Comparison of ENCODE assay signal across 8 cellular contexts in genomic region chrX:119605398-119605738, GRCh38. TPM values are rescaled to one million over a fixed set of nuclear protein-coding genes. Genes with fewer than 3 reads are reported as not detected.
DNase-seq lines count a peak whose midpoint lies in the region; ATAC-seq, FAIRE-seq and TF ChIP-seq lines count a peak whose summit lies in the region.

No MANE protein-coding gene starts in this region.

- CTCF ChIA-PET in HepG2 (lab: Yijun Ruan, JAX; ENCODE audit: low intra/inter-chr PET ratio, low total read pairs) = no interaction called here

- H3K4me1 ChIP-seq in HepG2 (ENCODE audit: insufficient read depth, low read length) (peaks cover 26% of the 10 kb centered on the region), suprapubic skin (peaks cover 5% of the 10 kb centered on the region)

- TF ChIP-seq CTCF in HepG2 (CRISPR knock-in tag; IDR thresholded peaks at IDR 0.05) (0 out of 2 replicates have a peak, but pooled peaks have one; percentile 4), suprapubic skin (IDR thresholded peaks at IDR 0.05) (no peak)

- H3K36me3 Mint-ChIP-seq in central memory CD8-positive, alpha-beta T cell (ENCODE audit: insufficient read depth) = peaks cover 18% of the 10 kb centered on the region

- H3K9me3 Mint-ChIP-seq in central memory CD8-positive, alpha-beta T cell = no peaks in the 10 kb centered on the region

- intact Hi-C loops in HepG2 (cut with micrococcal nuclease; ENCODE audit: unreplicated experiment) = no loop called here

- H3K27ac ChIP-seq in HepG2 (ENCODE audit: extremely low read length, insufficient read depth, low read length) (peak overlapping the region; percentile 83), suprapubic skin (no peak overlapping the region)

- TF ChIP-seq EP300 in HepG2 (IDR thresholded peaks at IDR 0.05; ENCODE audit: low read depth in 2 of 2, low read length in 2 of 2) (no peak), HepG2 (CRISPR knock-in tag; IDR thresholded peaks at IDR 0.05; ENCODE audit: borderline replicate concordance) (no peak), suprapubic skin (IDR thresholded peaks at IDR 0.05) (no peak)

- H3K36me3 ChIP-seq in HepG2 (replicated peaks in 1 of 2; ENCODE audit: control insufficient read depth in 1 of 2, insufficient read depth in 2 of 2, low read length in 2 of 2) (no peaks in the 10 kb centered on the region), suprapubic skin (peaks cover 3% of the 10 kb centered on the region)

- H3K27me3 Mint-ChIP-seq in central memory CD8-positive, alpha-beta T cell = no peaks in the 10 kb centered on the region

- FAIRE-seq in HepG2 (lab: Jason Lieb, UNC) = peak; percentile 37

- peak; percentile 34 for DNase-seq in stimulated activated CD4-positive, alpha-beta T cell treated with anti-CD3 and anti-CD28 coated beads, Interleukin-15, amount 100 ng/mL, for 24 hours
- DNase-seq in stimulated activated CD4-positive, alpha-beta T cell treated with anti-CD3 and anti-CD28 coated beads, Interleukin-4, amount 100 ng/mL, for 4 hours = no peak
- peak; percentile 57 for DNase-seq in NCI-H748 (lab: John Stamatoyannopoulos, UW; ENCODE audit: unreplicated experiment)
- no peak for DNase-seq in central memory CD8-positive, alpha-beta T cell (ENCODE audit: low spot score in 2 of 2)
- peak; percentile 3 for DNase-seq in HepG2 (ENCODE audit: low spot score)
- no peak for DNase-seq in suprapubic skin (ENCODE audit: low spot score in 2 of 2)
- no peak for DNase-seq in SKM-1 (lab: John Stamatoyannopoulos, UW; ENCODE audit: unreplicated experiment)
- DNase-seq in NCI-H1694 (lab: John Stamatoyannopoulos, UW) = no peak

- peak overlapping the region; percentile 58; the same call in 1 of the 2 replicates for H3K9ac ChIP-seq in HepG2 (ENCODE audit: insufficient read depth, low read depth, low read length)

- H2AFZ ChIP-seq in HepG2 (ENCODE audit: low read length) = no peak overlapping the region

- in situ Hi-C loops in HepG2 (cut with HindIII; ENCODE audit: extremely low pct_ligation_motif_present, low pct_unique_long_range_greater_than_20kb) = no loop called here

- BruUV-seq in HepG2 (replicated peaks; lab: Mats Ljungman, UMichigan) = no TSS peak

- TF ChIP-seq RAD21 in HepG2 (CRISPR knock-in tag; IDR thresholded peaks at IDR 0.05) = no peak

- ATAC-seq in central memory CD8-positive, alpha-beta T cell (replicated peaks; ENCODE audit: extremely low read depth, poor library complexity, severe bottlenecking) = no peak
- peak; percentile 43 for ATAC-seq in HepG2

- H3K4me2 ChIP-seq in HepG2 (ENCODE audit: low read depth, low read length) = peak overlapping the region; percentile 68

- peaks cover 26% of the 10 kb centered on the region for H3K4me1 Mint-ChIP-seq in central memory CD8-positive, alpha-beta T cell

- peak overlapping the region; percentile 93 for H3K4me3 Mint-ChIP-seq in central memory CD8-positive, alpha-beta T cell

- TF ChIP-seq POLR2A in HepG2 (IDR thresholded peaks at IDR 0.05; ENCODE audit: insufficient read depth in 1 of 2, low read depth in 2 of 2, low read length in 2 of 2) = no peak
- no peak for TF ChIP-seq POLR2A in suprapubic skin (IDR thresholded peaks at IDR 0.05)

- 0 out of 2 replicates have a peak, but pooled peaks cover 6% of the 10 kb centered on the region for H4K20me1 ChIP-seq in HepG2 (ENCODE audit: insufficient read depth, low read length)

- peaks cover 44% of the 10 kb centered on the region for H3K79me2 ChIP-seq in HepG2 (ENCODE audit: insufficient read depth, low read length)

- H3K4me3 ChIP-seq in HepG2 (replicated peaks in 1 of 3; ENCODE audit: insufficient read depth in 1 of 3, low read depth in 2 of 3, low read length in 3 of 3) (peak overlapping the region; percentile 76 to 89 (median 82)), suprapubic skin (peak overlapping the region; percentile 73)

- POLR2A ChIA-PET in HepG2 (lab: Yijun Ruan, JAX) = interaction anchor here (0.7 to 1.3 kb wide), 4 partner anchors 30 to 186 kb away, joined by 3 to 4 read pairs (median 3); partner anchors contain the start of genes RPL39 and UBE2A

- H3K9me3 ChIP-seq in HepG2 (ENCODE audit: low read length) (no peaks in the 10 kb centered on the region), suprapubic skin (no peaks in the 10 kb centered on the region)

- H3K27me3 ChIP-seq in HepG2 (ENCODE audit: control insufficient read depth in 1 of 2, insufficient read depth in 2 of 2, low read length in 2 of 2) = no peaks in the 10 kb centered on the region
- H3K27me3 ChIP-seq in suprapubic skin = no peaks in the 10 kb centered on the region

- WGBS in HepG2 (ENCODE audit: low lambda C conversion rate) = under 1% methylated on average over 10 of the region's 15 CpGs
- 38% methylated on average over 15 of the region's 15 CpGs for WGBS in suprapubic skin

- H3K27ac Mint-ChIP-seq in central memory CD8-positive, alpha-beta T cell (ENCODE audit: low read depth) = peak overlapping the region; percentile 95

RNA-seq across cellular contexts. Expression of gene NKRF, which starts 0.9 kb away (rescaled TPM):
- total RNA-seq in HepG2 (2016; rRNA removed; fragmentation: Illumina TruSeq; extraction: Trizol) = 6.0 and 12.2 TPM in 2 replicates
- total RNA-seq in HepG2 (2016; cell fraction: cytosol; rRNA removed; fragmentation: Illumina TruSeq; extraction: Trizol; ENCODE audit: low read depth) = 0.51 and 0.79 TPM in 2 replicates
- total RNA-seq in HepG2 (2016; cell fraction: insoluble cytoplasmic fraction; rRNA removed; fragmentation: Illumina TruSeq; extraction: Trizol) = 6.2 and 11.8 TPM in 2 replicates
- 3.2 and 3.5 TPM in 2 replicates for total RNA-seq in HepG2 (2016; cell fraction: membrane; rRNA removed; fragmentation: Illumina TruSeq; extraction: Trizol)
- total RNA-seq in HepG2 (2016; cell fraction: nucleus; rRNA removed; fragmentation: Illumina TruSeq; extraction: Trizol) = 7.9 and 9.5 TPM in 2 replicates
- 2.9 and 3.3 TPM in 2 replicates for polyA plus RNA-seq in HepG2 (2011; rRNA removed)
- 1.7 and 2.7 TPM in 2 replicates for polyA plus RNA-seq in HepG2 (2011; cell fraction: cytosol; rRNA removed)
- 3.1 and 3.2 TPM in 2 replicates for polyA plus RNA-seq in HepG2 (2011; cell fraction: nucleus; rRNA removed)
- 6.7 and 8.1 TPM in 2 replicates for polyA plus RNA-seq in HepG2 (2012)
- 0.48 and 0.50 TPM in 2 replicates for polyA plus RNA-seq in HepG2 (2016; cell fraction: cytosol; fragmentation: Illumina TruSeq; extraction: Trizol; ENCODE audit: low read depth)
- polyA plus RNA-seq in HepG2 (2016; cell fraction: insoluble cytoplasmic fraction; fragmentation: Illumina TruSeq; extraction: Trizol; ENCODE audit: low read depth) = 10.8 and 11.1 TPM in 2 replicates
- polyA plus RNA-seq in HepG2 (2016; cell fraction: membrane; fragmentation: Illumina TruSeq; extraction: Trizol; ENCODE audit: low read depth) = 1.5 and 2.1 TPM in 2 replicates
- 10.9 and 13.0 TPM in 2 replicates for polyA plus RNA-seq in HepG2 (2016; cell fraction: nucleus; fragmentation: Illumina TruSeq; extraction: Trizol; ENCODE audit: insufficient read depth, low read depth)
- 3.8 and 8.4 TPM in 2 replicates for polyA minus RNA-seq in HepG2 (2011; rRNA and poly(A)+ RNA removed; ENCODE audit: low replicate concordance)
- polyA minus RNA-seq in HepG2 (2011; cell fraction: cytosol; rRNA and poly(A)+ RNA removed) = 5.5 and 6.5 TPM in 2 replicates
- polyA minus RNA-seq in HepG2 (2011; cell fraction: nucleus; rRNA and poly(A)+ RNA removed) = 7.2 and 9.7 TPM in 2 replicates
- 10 to 100 TPM in 3 of 4 donors, 1 to 10 TPM in 1; 9.7 to 13.6 (median 11.9) TPM for total RNA-seq in suprapubic skin

RNA-seq across cellular contexts. Expression of gene UBE2A, which starts 31.0 kb away (rescaled TPM):
- total RNA-seq in HepG2 (2016; rRNA removed; fragmentation: Illumina TruSeq; extraction: Trizol) (17.0 and 22.0 TPM in 2 replicates), suprapubic skin (10 to 100 TPM; 22.1 to 32.7 (median 28.8) TPM)
- 4.3 and 5.1 TPM in 2 replicates for total RNA-seq in HepG2 (2016; cell fraction: cytosol; rRNA removed; fragmentation: Illumina TruSeq; extraction: Trizol; ENCODE audit: low read depth)
- total RNA-seq in HepG2 (2016; cell fraction: insoluble cytoplasmic fraction; rRNA removed; fragmentation: Illumina TruSeq; extraction: Trizol) = 21.6 and 22.4 TPM in 2 replicates
- total RNA-seq in HepG2 (2016; cell fraction: membrane; rRNA removed; fragmentation: Illumina TruSeq; extraction: Trizol) = 15.3 and 15.9 TPM in 2 replicates
- 24.1 and 26.3 TPM in 2 replicates for total RNA-seq in HepG2 (2016; cell fraction: nucleus; rRNA removed; fragmentation: Illumina TruSeq; extraction: Trizol)
- 24.8 and 30.5 TPM in 2 replicates for polyA plus RNA-seq in HepG2 (2011; rRNA removed)
- 15.2 and 16.7 TPM in 2 replicates for polyA plus RNA-seq in HepG2 (2011; cell fraction: cytosol; rRNA removed)
- 24.2 and 31.0 TPM in 2 replicates for polyA plus RNA-seq in HepG2 (2011; cell fraction: nucleus; rRNA removed)
- polyA plus RNA-seq in HepG2 (2012) = 23.5 and 26.3 TPM in 2 replicates
- polyA plus RNA-seq in HepG2 (2016; cell fraction: cytosol; fragmentation: Illumina TruSeq; extraction: Trizol; ENCODE audit: low read depth) = 6.0 and 9.4 TPM in 2 replicates
- 43.0 and 43.9 TPM in 2 replicates for polyA plus RNA-seq in HepG2 (2016; cell fraction: insoluble cytoplasmic fraction; fragmentation: Illumina TruSeq; extraction: Trizol; ENCODE audit: low read depth)
- 13.2 and 16.4 TPM in 2 replicates for polyA plus RNA-seq in HepG2 (2016; cell fraction: membrane; fragmentation: Illumina TruSeq; extraction: Trizol; ENCODE audit: low read depth)
- polyA plus RNA-seq in HepG2 (2016; cell fraction: nucleus; fragmentation: Illumina TruSeq; extraction: Trizol; ENCODE audit: insufficient read depth, low read depth) = 51.7 and 52.4 TPM in 2 replicates
- polyA minus RNA-seq in HepG2 (2011; rRNA and poly(A)+ RNA removed; ENCODE audit: low replicate concordance) = 5.4 and 23.0 TPM in 2 replicates
- 14.6 and 15.2 TPM in 2 replicates for polyA minus RNA-seq in HepG2 (2011; cell fraction: cytosol; rRNA and poly(A)+ RNA removed)
- 29.0 and 32.7 TPM in 2 replicates for polyA minus RNA-seq in HepG2 (2011; cell fraction: nucleus; rRNA and poly(A)+ RNA removed)

RNA-seq across cellular contexts. Expression of gene STEEP1, which starts 40.2 kb away (rescaled TPM):
- total RNA-seq in HepG2 (2016; rRNA removed; fragmentation: Illumina TruSeq; extraction: Trizol) = 23.1 and 37.7 TPM in 2 replicates
- 3.5 and 6.3 TPM in 2 replicates for total RNA-seq in HepG2 (2016; cell fraction: cytosol; rRNA removed; fragmentation: Illumina TruSeq; extraction: Trizol; ENCODE audit: low read depth)
- total RNA-seq in HepG2 (2016; cell fraction: insoluble cytoplasmic fraction; rRNA removed; fragmentation: Illumina TruSeq; extraction: Trizol) = 24.8 and 38.3 TPM in 2 replicates
- 6.4 and 8.8 TPM in 2 replicates for total RNA-seq in HepG2 (2016; cell fraction: membrane; rRNA removed; fragmentation: Illumina TruSeq; extraction: Trizol)
- total RNA-seq in HepG2 (2016; cell fraction: nucleus; rRNA removed; fragmentation: Illumina TruSeq; extraction: Trizol) = 12.4 and 12.7 TPM in 2 replicates
- 7.7 and 8.6 TPM in 2 replicates for polyA plus RNA-seq in HepG2 (2011; rRNA removed)
- polyA plus RNA-seq in HepG2 (2011; cell fraction: cytosol; rRNA removed) = 5.8 and 8.6 TPM in 2 replicates
- 5.0 and 6.6 TPM in 2 replicates for polyA plus RNA-seq in HepG2 (2011; cell fraction: nucleus; rRNA removed)
- polyA plus RNA-seq in HepG2 (2012) = 11.1 and 14.4 TPM in 2 replicates
- polyA plus RNA-seq in HepG2 (2016; cell fraction: cytosol; fragmentation: Illumina TruSeq; extraction: Trizol; ENCODE audit: low read depth) = 1.9 and 2.4 TPM in 2 replicates
- polyA plus RNA-seq in HepG2 (2016; cell fraction: insoluble cytoplasmic fraction; fragmentation: Illumina TruSeq; extraction: Trizol; ENCODE audit: low read depth) = 29.0 and 34.7 TPM in 2 replicates
- 4.7 and 5.8 TPM in 2 replicates for polyA plus RNA-seq in HepG2 (2016; cell fraction: membrane; fragmentation: Illumina TruSeq; extraction: Trizol; ENCODE audit: low read depth)
- polyA plus RNA-seq in HepG2 (2016; cell fraction: nucleus; fragmentation: Illumina TruSeq; extraction: Trizol; ENCODE audit: insufficient read depth, low read depth) = 17.2 and 17.7 TPM in 2 replicates
- 10.0 and 27.2 TPM in 2 replicates for polyA minus RNA-seq in HepG2 (2011; rRNA and poly(A)+ RNA removed; ENCODE audit: low replicate concordance)
- 6.5 and 7.5 TPM in 2 replicates for polyA minus RNA-seq in HepG2 (2011; cell fraction: cytosol; rRNA and poly(A)+ RNA removed)
- 10.2 and 11.1 TPM in 2 replicates for polyA minus RNA-seq in HepG2 (2011; cell fraction: nucleus; rRNA and poly(A)+ RNA removed)
- 10 to 100 TPM; 26.6 to 45.6 (median 33.6) TPM for total RNA-seq in suprapubic skin

Comparison
In these comparisons a context has a peak if more than half of its experiments do, and no peak if none do; other contexts are left out.
1. DNase-seq: peak in stimulated activated CD4-positive, alpha-beta T cell treated with anti-CD3 and anti-CD28 coated beads, Interleukin-15, amount 100 ng/mL, for 24 hours (single experiment), NCI-H748 (single experiment) and HepG2 (single experiment); none in stimulated activated CD4-positive, alpha-beta T cell treated with anti-CD3 and anti-CD28 coated beads, Interleukin-4, amount 100 ng/mL, for 4 hours (0 of 2), central memory CD8-positive, alpha-beta T cell (0 of 2), suprapubic skin (0 of 2), SKM-1 (single experiment) and NCI-H1694 (single experiment).